Comparison of ENCODE assay signal across 1 cellular context in the genomic region with DNA sequence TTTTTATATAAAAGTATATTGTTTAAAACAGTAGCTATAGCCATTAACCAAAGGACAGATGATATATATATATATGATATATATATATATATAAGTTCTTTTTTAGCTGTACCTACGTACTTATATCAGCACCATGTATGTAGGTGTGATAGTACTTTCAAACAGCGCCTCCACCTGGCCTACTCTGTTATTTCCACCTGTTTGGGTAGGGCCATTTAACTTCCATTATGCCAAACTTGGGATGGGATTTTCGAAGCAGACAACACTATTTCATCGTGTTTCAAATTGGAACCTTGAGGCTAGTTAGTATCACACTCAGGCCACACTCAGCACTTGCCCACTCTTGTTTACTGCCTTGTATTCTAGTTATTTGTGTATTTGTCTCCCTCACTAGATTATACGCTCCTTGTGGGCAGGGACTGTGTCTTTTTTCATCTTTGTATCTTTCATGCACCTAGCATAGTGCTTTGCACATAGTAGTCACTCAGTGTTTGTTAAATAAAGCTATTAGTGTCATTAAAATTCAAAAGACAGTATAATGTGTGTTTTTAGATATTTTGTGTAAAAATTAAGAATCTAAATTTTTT.
TF ChIP-seq lines count a peak whose summit lies in the region.

No MANE protein-coding gene starts in this region.

TF ChIP-seq in K562, 482 proteins besides CTCF, POLR2A, EP300 and RAD21 (continued from another document):
- TF ChIP-seq CBX3 (IDR thresholded peaks at IDR 0.05; ENCODE audit: borderline replicate concordance in 1 of 2, low read length in 2 of 2) (no peak), ZKSCAN8 (CRISPR knock-in tag; IDR thresholded peaks at IDR 0.05) (no peak), ZNF77 (CRISPR knock-in tag; IDR thresholded peaks at IDR 0.05) (no peak), NCOR1 (IDR thresholded peaks at IDR 0.05) (no peak), TRIM28 (IDR thresholded peaks at IDR 0.05) (peak; percentile 65; the same call in 1 of the 2 replicates), THRA (IDR thresholded peaks at IDR 0.05) (no peak), ZNF316 (IDR thresholded peaks at IDR 0.05) (peak; percentile 73), ZNF24 (IDR thresholded peaks at IDR 0.05) (no peak)
- TF ChIP-seq, protein P1, sequence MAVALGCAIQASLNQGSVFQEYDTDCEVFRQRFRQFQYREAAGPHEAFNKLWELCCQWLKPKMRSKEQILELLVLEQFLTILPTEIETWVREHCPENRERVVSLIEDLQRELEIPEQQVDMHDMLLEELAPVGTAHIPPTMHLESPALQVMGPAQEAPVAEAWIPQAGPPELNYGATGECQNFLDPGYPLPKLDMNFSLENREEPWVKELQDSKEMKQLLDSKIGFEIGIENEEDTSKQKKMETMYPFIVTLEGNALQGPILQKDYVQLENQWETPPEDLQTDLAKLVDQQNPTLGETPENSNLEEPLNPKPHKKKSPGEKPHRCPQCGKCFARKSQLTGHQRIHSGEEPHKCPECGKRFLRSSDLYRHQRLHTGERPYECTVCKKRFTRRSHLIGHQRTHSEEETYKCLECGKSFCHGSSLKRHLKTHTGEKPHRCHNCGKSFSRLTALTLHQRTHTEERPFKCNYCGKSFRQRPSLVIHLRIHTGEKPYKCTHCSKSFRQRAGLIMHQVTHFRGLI (CRISPR knock-in tag; IDR thresholded peaks at IDR 0.05) = no peak
